8 cellular contexts compared by ENCODE assay signal in the genomic region with DNA sequence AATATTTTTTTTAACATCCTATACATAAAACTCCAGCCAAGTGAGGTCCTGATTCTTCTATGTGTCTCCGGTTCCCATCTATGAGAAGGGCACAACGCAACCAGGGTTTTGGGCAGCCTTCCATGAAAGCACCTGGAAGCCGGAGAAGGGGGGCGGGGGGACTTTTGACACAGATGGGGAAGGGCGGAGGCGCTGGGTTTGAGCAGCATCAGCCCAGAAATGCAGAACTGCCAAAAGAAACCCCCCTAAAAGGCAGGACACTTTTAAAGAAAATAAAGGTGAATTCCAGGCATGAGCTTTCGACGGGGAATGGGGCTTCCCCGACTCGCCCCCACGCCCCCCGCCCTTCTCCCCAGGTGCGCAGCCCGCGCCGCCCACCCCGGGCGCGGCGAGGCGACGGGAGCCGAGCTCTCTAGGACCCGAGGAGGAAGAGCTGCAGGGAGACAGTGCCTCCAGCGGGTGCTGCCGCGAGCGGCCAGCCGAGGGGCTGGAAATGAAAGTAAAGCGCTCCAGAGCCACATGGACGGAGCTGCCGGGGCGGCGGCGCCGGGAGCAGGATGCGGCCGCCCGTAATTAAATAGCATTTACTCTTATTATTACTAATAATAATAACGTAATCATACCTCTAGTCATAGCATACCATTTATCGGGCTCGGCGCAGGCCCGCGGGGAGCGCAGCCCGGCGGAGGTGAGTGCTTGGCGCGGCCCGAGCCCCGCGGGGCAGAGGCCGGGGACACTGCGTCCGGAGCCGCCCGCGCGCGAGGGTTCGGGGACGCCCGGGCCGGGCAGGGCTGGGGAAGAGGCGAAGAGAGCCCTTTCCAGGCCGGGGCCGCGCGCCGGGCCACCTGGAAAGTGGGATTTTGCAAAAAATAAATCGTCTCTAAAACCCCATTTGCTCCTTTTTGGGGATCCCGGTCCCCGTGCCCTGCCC. TPM values are rescaled to one million over a fixed set of nuclear protein-coding genes. Genes with fewer than 3 reads are reported as not detected.
A peak's percentile ranks its signal among the peaks of the same experiment; 100 is the strongest.
DNase-seq lines count a peak whose midpoint lies in the region; FAIRE-seq and TF ChIP-seq lines count a peak whose summit lies in the region.

A gene with protein sequence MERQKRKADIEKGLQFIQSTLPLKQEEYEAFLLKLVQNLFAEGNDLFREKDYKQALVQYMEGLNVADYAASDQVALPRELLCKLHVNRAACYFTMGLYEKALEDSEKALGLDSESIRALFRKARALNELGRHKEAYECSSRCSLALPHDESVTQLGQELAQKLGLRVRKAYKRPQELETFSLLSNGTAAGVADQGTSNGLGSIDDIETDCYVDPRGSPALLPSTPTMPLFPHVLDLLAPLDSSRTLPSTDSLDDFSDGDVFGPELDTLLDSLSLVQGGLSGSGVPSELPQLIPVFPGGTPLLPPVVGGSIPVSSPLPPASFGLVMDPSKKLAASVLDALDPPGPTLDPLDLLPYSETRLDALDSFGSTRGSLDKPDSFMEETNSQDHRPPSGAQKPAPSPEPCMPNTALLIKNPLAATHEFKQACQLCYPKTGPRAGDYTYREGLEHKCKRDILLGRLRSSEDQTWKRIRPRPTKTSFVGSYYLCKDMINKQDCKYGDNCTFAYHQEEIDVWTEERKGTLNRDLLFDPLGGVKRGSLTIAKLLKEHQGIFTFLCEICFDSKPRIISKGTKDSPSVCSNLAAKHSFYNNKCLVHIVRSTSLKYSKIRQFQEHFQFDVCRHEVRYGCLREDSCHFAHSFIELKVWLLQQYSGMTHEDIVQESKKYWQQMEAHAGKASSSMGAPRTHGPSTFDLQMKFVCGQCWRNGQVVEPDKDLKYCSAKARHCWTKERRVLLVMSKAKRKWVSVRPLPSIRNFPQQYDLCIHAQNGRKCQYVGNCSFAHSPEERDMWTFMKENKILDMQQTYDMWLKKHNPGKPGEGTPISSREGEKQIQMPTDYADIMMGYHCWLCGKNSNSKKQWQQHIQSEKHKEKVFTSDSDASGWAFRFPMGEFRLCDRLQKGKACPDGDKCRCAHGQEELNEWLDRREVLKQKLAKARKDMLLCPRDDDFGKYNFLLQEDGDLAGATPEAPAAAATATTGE (plus strand): TSS at position 441 of the 931 bp plus-strand sequence. CDS start 19,136 bp downstream, outside the sequence.

- peak; percentile 44 for TF ChIP-seq POLR2A in H54 (IDR thresholded peaks at IDR 0.05; ENCODE audit: low read depth, low read length)

- H3K4me1 ChIP-seq in ES-I3 (ENCODE audit: insufficient read depth, low read length) (peaks cover 20% of the 10 kb centered on the region), SJSA1 (replicated peaks) (peaks cover 46% of the 10 kb centered on the region), neutrophil (ENCODE audit: control insufficient read depth in 1 of 2, insufficient read depth in 1 of 2, low read depth in 1 of 2, low read length in 1 of 2) (peaks cover 19 to 20% of the 10 kb centered on the region in 2 experiments)

- DNase-seq in H54 (ENCODE audit: insufficient read length, low spot score): peak; percentile 77
- peak; percentile 85 for DNase-seq in LoVo (ENCODE audit: low spot score)
- DNase-seq in SJSA1 (ENCODE audit: low read depth in 1 of 2, low spot score in 2 of 2): peak; percentile 67 to 82
- peak; percentile 56 to 75 (median 64) for DNase-seq in activated naive CD4-positive, alpha-beta T cell (lab: John Stamatoyannopoulos, UW)
- peak; percentile 92 to 94 for DNase-seq in frontal cortex (ENCODE audit: low spot score in 2 of 2)
- DNase-seq in substantia nigra (lab: John Stamatoyannopoulos, UW): peak in 48 of 49 donors; percentile 8 to 83 (median 62)

- H3K36me3 ChIP-seq in ES-I3 (ENCODE audit: insufficient read depth, low read length) (peaks cover 5% of the 10 kb centered on the region), SJSA1 (peaks cover 39% of the 10 kb centered on the region), neutrophil (no peaks in the 10 kb centered on the region)

- peak within 1 kb of the TSS; percentile 83 for H3K27ac ChIP-seq in SJSA1
- peak within 1 kb of the TSS; percentile 67 for H3K27ac ChIP-seq in neutrophil
- H3K27ac ChIP-seq in substantia nigra (ENCODE audit: low read depth, low read length, poor library complexity, severe bottlenecking): peak within 1 kb of the TSS; percentile 77

- H3K27me3 ChIP-seq in SJSA1 (replicated peaks) (no peaks in the 10 kb centered on the region), neutrophil (no peaks in the 10 kb centered on the region)

- H3K9ac ChIP-seq in ES-I3 (ENCODE audit: low read depth, low read length): peak within 1 kb of the TSS; percentile 94

- FAIRE-seq in H54 (lab: Jason Lieb, UNC) (no peak), frontal cortex (lab: Jason Lieb, UNC) (no peak)

- H3K9me3 ChIP-seq in ES-I3 (ENCODE audit: control insufficient read depth, insufficient read depth, low read length) (no peaks in the 10 kb centered on the region), SJSA1 (replicated peaks) (peaks cover 3% of the 10 kb centered on the region; the same call in 1 of the 2 replicates), neutrophil (no peaks in the 10 kb centered on the region)

- H3K4me3 ChIP-seq in SJSA1 (peak within 1 kb of the TSS; percentile 82), neutrophil (ENCODE audit: low read depth in 1 of 2, low read length in 1 of 2) (peak within 1 kb of the TSS; percentile 73 to 80)

- peak; percentile 72 for TF ChIP-seq CTCF in neutrophil (IDR thresholded peaks at IDR 0.05)

RNA-seq across cellular contexts. Expression of the gene that starts here (rescaled TPM):
- 51.8 and 72.2 TPM in 2 replicates for total RNA-seq in SJSA1 (2014; rRNA removed; shearing (Covaris generic))
- total RNA-seq in frontal cortex: 48.5 TPM

Comparison
In these comparisons a context has a peak if more than half of its experiments do, and no peak if none do; other contexts are left out.
1. Peak in every context shown above with its lines: DNase-seq, H3K4me3 ChIP-seq and H3K27ac ChIP-seq.